In the genomic region with DNA sequence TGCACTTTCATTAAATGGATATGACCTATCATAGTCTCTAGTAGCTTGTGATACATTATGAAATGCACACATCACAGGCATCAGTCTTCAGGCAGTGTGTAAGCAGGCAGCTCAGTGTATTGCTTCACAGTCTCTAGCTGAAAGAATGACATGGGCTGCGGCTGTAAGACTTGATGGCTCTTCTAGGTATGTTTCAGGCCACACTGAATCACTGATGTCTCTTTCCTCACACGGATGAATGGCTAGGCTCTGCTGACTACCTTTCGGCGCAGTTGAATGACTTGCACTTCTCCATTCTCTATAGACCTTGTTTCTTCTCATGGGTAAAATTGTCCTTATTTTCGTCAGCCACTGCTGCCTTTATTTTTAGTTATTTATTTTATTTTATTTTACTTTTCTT, we compare ENCODE assay signal across 14 cellular contexts. TPM values are rescaled to one million over a fixed set of nuclear protein-coding genes. Genes with fewer than 3 reads are reported as not detected.
A peak's percentile ranks its signal among the peaks of the same experiment; 100 is the strongest.
DNase-seq lines count a peak whose midpoint lies in the region; ATAC-seq lines count a peak whose summit lies in the region.
"Had no signal": no experiment of that assay in that cellular context is flagged by ENCODE, and none has a peak within 500 bp of the region (broad histone marks: within the 10 kb centered on the region; RNA-seq: fewer than 3 reads in every experiment).

No MANE protein-coding gene starts in this region.

- peak overlapping the region; percentile 10 to 61 for H3K27ac ChIP-seq in aorta (ENCODE audit: low read depth in 1 of 2, low read length in 2 of 2)

- 96 to 99% methylated on average over 5 of the region's 5 CpGs for WGBS in aorta, 2 donors

- ATAC-seq in GM18868 (IDR thresholded peaks at IDR 0.05; ENCODE audit: unreplicated experiment) (peak; percentile 88), aorta (ENCODE audit: low FRiP score) (no peak)

- H3K4me1 ChIP-seq in adipocyte (ENCODE audit: control insufficient read depth, insufficient read depth, low read length) (peaks cover 47% of the 10 kb centered on the region), aorta (ENCODE audit: control insufficient read depth in 1 of 2, insufficient read depth in 2 of 2, low read length in 2 of 2) (peaks cover 5 to 6% of the 10 kb centered on the region in 2 donors)

- H3K27me3 ChIP-seq in adipocyte (replicated peaks; ENCODE audit: control insufficient read depth, insufficient read depth, low read length) (no peaks in the 10 kb centered on the region), aorta (ENCODE audit: control insufficient read depth in 1 of 2, insufficient read depth in 2 of 2, low read length in 1 of 2) (no peaks in the 10 kb centered on the region)
- H3K27me3 ChIP-seq: MG63 had no signal

- DNase-seq in adipocyte (ENCODE audit: low read depth) (peak; percentile 37), germinal center (ENCODE audit: low spot score) (peak; percentile 37), aorta (no peak), iPS-NIHi7 (ENCODE audit: extremely low spot score) (no peak), NCI-H82 treated with DMSO at 0.1 percent for 48 hours (lab: John Stamatoyannopoulos, UW; ENCODE audit: unreplicated experiment) (no peak)
- no peak for DNase-seq in stimulated activated CD4-positive, alpha-beta T cell treated with anti-CD3 and anti-CD28 coated beads, Interleukin-2, amount 100 ng/mL, for 24 hours
- DNase-seq: caudate nucleus; CD8-positive, alpha-beta memory T cell; kidney; MG63; NCI-H82; T-helper 1 cell had no signal

- intact Hi-C loops in aorta (cut with DNase I) = no loop called here

- H3K36me3 ChIP-seq in adipocyte (ENCODE audit: control insufficient read depth, insufficient read depth, low read length, severe bottlenecking) (peaks cover 14% of the 10 kb centered on the region), aorta (ENCODE audit: control insufficient read depth in 1 of 2, insufficient read depth in 2 of 2, low read length in 1 of 2) (peaks cover 0 to 2% of the 10 kb centered on the region in 2 donors)
- H3K36me3 ChIP-seq: MG63 had no signal

- H3K9ac ChIP-seq in adipocyte (ENCODE audit: low read length) = peak overlapping the region; percentile 35

- H3K9me3 ChIP-seq in adipocyte (ENCODE audit: control insufficient read depth, low read length) (no peaks in the 10 kb centered on the region), aorta (ENCODE audit: control insufficient read depth, low read length) (no peaks in the 10 kb centered on the region)
- H3K9me3 ChIP-seq: MG63 had no signal

- peak overlapping the region; percentile 59 for H3K4me3 ChIP-seq in adipocyte (ENCODE audit: low read length)
- no peak overlapping the region for H3K4me3 ChIP-seq in aorta (ENCODE audit: low read length in 2 of 2)
- H3K4me3 ChIP-seq: MG63, skin epidermis had no signal

RNA-seq across cellular contexts. Expression of a gene that starts 15.4 kb away (rescaled TPM):
- 10 to 100 TPM; 24.1 to 28.4 TPM for total RNA-seq in aorta
- polyA plus RNA-seq in aorta = 10 to 100 TPM in 1 of 2 donors, 1 to 10 TPM in 1; 3.0 to 13.4 TPM

Comparison
In these comparisons a context has a peak if more than half of its experiments do, and no peak if none do; other contexts are left out.
1. DNase-seq: peak in adipocyte (single experiment) and germinal center (single experiment); none in aorta (0 of 2), iPS-NIHi7 (single experiment), NCI-H82 treated with DMSO at 0.1 percent for 48 hours (single experiment) and stimulated activated CD4-positive, alpha-beta T cell treated with anti-CD3 and anti-CD28 coated beads, Interleukin-2, amount 100 ng/mL, for 24 hours (0 of 2).